In genomic region chr10:46253076-46254006, GRCh38 we compare ENCODE assay signal across 24 cellular contexts. TPM values are rescaled to one million over a fixed set of nuclear protein-coding genes. Genes with fewer than 3 reads are reported as not detected.
DNase-seq lines count a peak whose midpoint lies in the region; ATAC-seq and TF ChIP-seq lines count a peak whose summit lies in the region.
"Had no signal": no experiment of that assay in that cellular context is flagged by ENCODE, and none has a peak within 500 bp of the region (broad histone marks: within the 10 kb centered on the region; RNA-seq: fewer than 3 reads in every experiment).

No MANE protein-coding gene starts in this region.

- H3K18ac ChIP-seq in neuronal stem cell (ENCODE audit: low read length) (peak overlapping the region; percentile 72), H9 (ENCODE audit: insufficient read length, low read depth, low read length) (no peak overlapping the region)

- intact Hi-C loops in stomach (cut with DNase I; ENCODE audit: low total_unique reads) = no loop called here

- H3K4ac ChIP-seq in neuronal stem cell (ENCODE audit: low read length) (peak overlapping the region; percentile 56), H9 (ENCODE audit: low read depth, low read length) (no peak overlapping the region)

- H3K27me3 ChIP-seq in neuronal stem cell (ENCODE audit: control insufficient read depth in 3 of 3, insufficient read depth in 3 of 3, low read depth in 1 of 3, low read length in 3 of 3) = no peaks in the 10 kb centered on the region
- no peaks in the 10 kb centered on the region for H3K27me3 ChIP-seq in stomach
- no peaks in the 10 kb centered on the region for H3K27me3 ChIP-seq in H9 (ENCODE audit: insufficient read depth, low read length)
- H3K27me3 ChIP-seq: BLaER1, SJCRH30 had no signal

- H3T11ph ChIP-seq in H9 (ENCODE audit: low read length) = no peak overlapping the region

- H2BK12ac ChIP-seq in neuronal stem cell (ENCODE audit: low read length) = peak overlapping the region; percentile 46
- no peak overlapping the region for H2BK12ac ChIP-seq in H9 (ENCODE audit: insufficient read length, low read depth, low read length)

- peak overlapping the region; percentile 94 for H2AK5ac ChIP-seq in neuronal stem cell (ENCODE audit: low read depth, low read length)
- no peak overlapping the region for H2AK5ac ChIP-seq in H9 (ENCODE audit: insufficient read length, low read length)

- TF ChIP-seq CTCF in stomach (IDR thresholded peaks at IDR 0.05) (no peak), H9 (conservative IDR thresholded peaks at IDR 0.05) (no peak)

- no peak overlapping the region for H2BK20ac ChIP-seq in H9 (ENCODE audit: low read depth, low read length, poor library complexity, severe bottlenecking)

- H3K9me3 Mint-ChIP-seq in activated naive CD8-positive, alpha-beta T cell treated with anti-CD3 and anti-CD28 coated beads, Interleukin-2, amount 50 U/mL, for 24 hours = no peaks in the 10 kb centered on the region
- H3K9me3 Mint-ChIP-seq in activated naive CD8-positive, alpha-beta T cell treated with anti-CD3 and anti-CD28 coated beads for 36 hours = no peaks in the 10 kb centered on the region
- H3K9me3 Mint-ChIP-seq in H9 = no peaks in the 10 kb centered on the region; a peak in 1 of 5 replicates
- H3K9me3 Mint-ChIP-seq: CD4-positive, CD25-positive, alpha-beta regulatory T cell; IgD-negative memory B cell had no signal

- H3K27ac Mint-ChIP-seq in activated naive CD8-positive, alpha-beta T cell treated with anti-CD3 and anti-CD28 coated beads, Interleukin-2, amount 50 U/mL, for 24 hours = no peak overlapping the region
- H3K27ac Mint-ChIP-seq in activated naive CD8-positive, alpha-beta T cell treated with anti-CD3 and anti-CD28 coated beads for 36 hours = no peak overlapping the region
- no peak overlapping the region for H3K27ac Mint-ChIP-seq in H9
- H3K27ac Mint-ChIP-seq: IgD-negative memory B cell had no signal

- peak; percentile 1 for DNase-seq in activated naive CD8-positive, alpha-beta T cell treated with anti-CD3 and anti-CD28 coated beads, Interleukin-2, amount 50 U/mL, for 24 hours
- no peak for DNase-seq in activated naive CD8-positive, alpha-beta T cell treated with anti-CD3 and anti-CD28 coated beads for 36 hours
- DNase-seq in ecto neural progenitor cell (ENCODE audit: low spot score) (peak; percentile 41), neuronal stem cell (ENCODE audit: low spot score) (no peak), stomach (peak; percentile 41), H9 (no peak)
- DNase-seq: CD4-positive, CD25-positive, alpha-beta regulatory T cell; DMS153; GOT3; HCEC 1CT; MM.1S; NCI-H2029 treated with DMSO at 0.1 percent for 48 hours; NCI-H446 treated with DMSO at 0.1 percent for 48 hours; NCI-H526; NCI-H82; NK-92 treated with Interleukin-12 subunit alpha and Interleukin-12 subunit beta, amount 100 ng/mL, for 24 hours; PC-3; SJCRH30 had no signal

- H2AFZ ChIP-seq in neuronal stem cell (ENCODE audit: low read length) (no peak overlapping the region), H9 (ENCODE audit: low read length) (no peak overlapping the region)

- H3K56ac ChIP-seq in H9 (ENCODE audit: insufficient read length, low read depth, low read length) = no peak overlapping the region

- H3K79me1 ChIP-seq in neuronal stem cell (ENCODE audit: low read depth, low read length) (no peaks in the 10 kb centered on the region), H9 (ENCODE audit: insufficient read depth, low read depth, low read length, poor library complexity, severe bottlenecking) (no peaks in the 10 kb centered on the region)

- H3K4me2 ChIP-seq in neuronal stem cell (ENCODE audit: insufficient read depth, low read length, poor library complexity, severe bottlenecking) (no peak overlapping the region), H9 (ENCODE audit: insufficient read depth, insufficient read length, low read length) (no peak overlapping the region)
- H3K4me2 ChIP-seq: BLaER1, KMS-11 had no signal

- H3K23ac ChIP-seq in neuronal stem cell (ENCODE audit: low read depth, low read length, poor library complexity) (peak overlapping the region; percentile 68), H9 (ENCODE audit: insufficient read length, low read depth, low read length) (no peak overlapping the region)

- H3K4me1 Mint-ChIP-seq in activated naive CD8-positive, alpha-beta T cell treated with anti-CD3 and anti-CD28 coated beads, Interleukin-2, amount 50 U/mL, for 24 hours = peaks cover 10% of the 10 kb centered on the region
- peaks cover 10% of the 10 kb centered on the region for H3K4me1 Mint-ChIP-seq in activated naive CD8-positive, alpha-beta T cell treated with anti-CD3 and anti-CD28 coated beads for 36 hours
- peaks cover 3% of the 10 kb centered on the region in 2 experiments for H3K4me1 Mint-ChIP-seq in H9

- ATAC-seq in activated naive CD8-positive, alpha-beta T cell treated with anti-CD3 and anti-CD28 coated beads, Interleukin-2, amount 50 U/mL, for 24 hours = no peak
- no peak for ATAC-seq in GM21723 (IDR thresholded peaks at IDR 0.05; ENCODE audit: unreplicated experiment)
- ATAC-seq in HG03457 (IDR thresholded peaks at IDR 0.05; ENCODE audit: unreplicated experiment) = no peak
- ATAC-seq: PC-3 had no signal

- H3K23me2 ChIP-seq in H9 (ENCODE audit: insufficient read length, low read depth, low read length, poor library complexity, severe bottlenecking) = no peaks in the 10 kb centered on the region

- H3K27me3 Mint-ChIP-seq in activated naive CD8-positive, alpha-beta T cell treated with anti-CD3 and anti-CD28 coated beads, Interleukin-2, amount 50 U/mL, for 24 hours = no peaks in the 10 kb centered on the region
- no peaks in the 10 kb centered on the region for H3K27me3 Mint-ChIP-seq in activated naive CD8-positive, alpha-beta T cell treated with anti-CD3 and anti-CD28 coated beads for 36 hours
- no peaks in the 10 kb centered on the region; the same call in 1 of the 2 replicates for H3K27me3 Mint-ChIP-seq in H9 (ENCODE audit: low read depth)
- H3K27me3 Mint-ChIP-seq: CD4-positive, CD25-positive, alpha-beta regulatory T cell; IgD-negative memory B cell had no signal

- no peak overlapping the region for H3K4me3 Mint-ChIP-seq in activated naive CD8-positive, alpha-beta T cell treated with anti-CD3 and anti-CD28 coated beads, Interleukin-2, amount 50 U/mL, for 24 hours
- no peak overlapping the region for H3K4me3 Mint-ChIP-seq in activated naive CD8-positive, alpha-beta T cell treated with anti-CD3 and anti-CD28 coated beads for 36 hours
- no peak overlapping the region for H3K4me3 Mint-ChIP-seq in H9
- H3K4me3 Mint-ChIP-seq: CD4-positive, CD25-positive, alpha-beta regulatory T cell; IgD-negative memory B cell had no signal

- H3K79me2 ChIP-seq in H9 (ENCODE audit: insufficient read depth, low read length) = no peaks in the 10 kb centered on the region

- H4K5ac ChIP-seq in H9 (ENCODE audit: insufficient read length, low read depth, low read length) = no peak overlapping the region

- no peak for TF ChIP-seq POLR2A in stomach (IDR thresholded peaks at IDR 0.05)

- H3K4me3 ChIP-seq in neuronal stem cell (ENCODE audit: low read length in 2 of 2) = peak overlapping the region in 1 of 2 donors; percentile 21
- no peak overlapping the region for H3K4me3 ChIP-seq in stomach
- H3K4me3 ChIP-seq: BLaER1, SJCRH30 had no signal

- H2BK120ac ChIP-seq in neuronal stem cell (ENCODE audit: low read depth, low read length) (peak overlapping the region; percentile 36), H9 (ENCODE audit: low read depth, low read length, poor library complexity, severe bottlenecking) (no peak overlapping the region)

- H3K27ac ChIP-seq in neuronal stem cell (replicated peaks; ENCODE audit: low read length) = no peak overlapping the region
- no peak overlapping the region for H3K27ac ChIP-seq in stomach
- H3K27ac ChIP-seq in H9 (ENCODE audit: insufficient read length, low read depth, low read length) = no peak overlapping the region
- H3K27ac ChIP-seq: BLaER1, KMS-11, SJCRH30 had no signal

- no peak for TF ChIP-seq EP300 in stomach (IDR thresholded peaks at IDR 0.05)

- peak overlapping the region; percentile 54 for H2BK15ac ChIP-seq in neuronal stem cell (ENCODE audit: low read length)
- H2BK15ac ChIP-seq in H9 (ENCODE audit: low read depth, low read length) = no peak overlapping the region

- peak overlapping the region; percentile 9 for H3K9ac ChIP-seq in neuronal stem cell (ENCODE audit: low read depth, low read length, poor library complexity)
- H3K9ac ChIP-seq in H9 (ENCODE audit: extremely low read depth, insufficient read length, low read length) = no peak overlapping the region
- H3K9ac ChIP-seq: BLaER1, KMS-11 had no signal

- H3K9me3 ChIP-seq in neuronal stem cell (replicated peaks in 1 of 2; ENCODE audit: control insufficient read depth in 2 of 2, insufficient read depth in 1 of 2, low read depth in 1 of 2, low read length in 2 of 2) (no peaks in the 10 kb centered on the region), stomach (no peaks in the 10 kb centered on the region), H9 (ENCODE audit: control insufficient read depth, low read depth, low read length) (no peaks in the 10 kb centered on the region)
- H3K9me3 ChIP-seq: BLaER1, SJCRH30 had no signal

- H4K8ac ChIP-seq in neuronal stem cell (ENCODE audit: low read depth, low read length) (no peak overlapping the region), H9 (replicated peaks; ENCODE audit: insufficient read length, low read depth, low read length) (no peak overlapping the region)

- H3K36me3 ChIP-seq in neuronal stem cell (replicated peaks in 1 of 2; ENCODE audit: control insufficient read depth in 2 of 2, insufficient read depth in 2 of 2, low read length in 2 of 2) (no peaks in the 10 kb centered on the region), stomach (no peaks in the 10 kb centered on the region)
- H3K36me3 ChIP-seq: SJCRH30 had no signal

- H4K91ac ChIP-seq in neuronal stem cell (ENCODE audit: low read depth, low read length, poor library complexity) (no peak overlapping the region), H9 (ENCODE audit: insufficient read length, low read depth, low read length) (no peak overlapping the region)

- WGBS in neuronal stem cell (ENCODE audit: extremely low coverage in 2 of 2, insufficient read length in 2 of 2, insufficient replicate concordance in 1 of 2), 2 donors = no CpG with 5 or more reads among the region's 19 CpGs
- 77 to 87% (median 83%) methylated on average over 15 to 19 of the region's 19 CpGs for WGBS in stomach, 5 donors
- WGBS in H9 (ENCODE audit: extremely low coverage, insufficient read length, low lambda C conversion rate) = no CpG with 5 or more reads among the region's 19 CpGs

- H3K4me1 ChIP-seq in neuronal stem cell (ENCODE audit: control insufficient read depth in 2 of 2, insufficient read depth in 1 of 2, low read depth in 1 of 2, low read length in 2 of 2) (no peaks in the 10 kb centered on the region), stomach (peaks cover 0 to 10% (median 6%) of the 10 kb centered on the region in 4 donors), H9 (ENCODE audit: insufficient read depth, low read length) (no peaks in the 10 kb centered on the region)
- H3K4me1 ChIP-seq: BLaER1, SJCRH30 had no signal

- H2BK5ac ChIP-seq in neuronal stem cell (ENCODE audit: low read length) = peak overlapping the region; percentile 94
- no peak overlapping the region for H2BK5ac ChIP-seq in H9 (ENCODE audit: insufficient read length, low read length)

- no peaks in the 10 kb centered on the region for H3K36me3 Mint-ChIP-seq in activated naive CD8-positive, alpha-beta T cell treated with anti-CD3 and anti-CD28 coated beads, Interleukin-2, amount 50 U/mL, for 24 hours (ENCODE audit: low read depth)
- H3K36me3 Mint-ChIP-seq in activated naive CD8-positive, alpha-beta T cell treated with anti-CD3 and anti-CD28 coated beads for 36 hours = peaks cover 2% of the 10 kb centered on the region
- no peaks in the 10 kb centered on the region for H3K36me3 Mint-ChIP-seq in H9 (ENCODE audit: insufficient read depth in 1 of 3, low read depth in 3 of 3)

- H3K14ac ChIP-seq in neuronal stem cell (ENCODE audit: low read length) = peak overlapping the region; percentile 60
- no peak overlapping the region for H3K14ac ChIP-seq in H9 (ENCODE audit: insufficient read depth, low read length)

- H4K20me1 ChIP-seq in H9 (ENCODE audit: control insufficient read depth, insufficient read depth, insufficient read length) = no peaks in the 10 kb centered on the region

RNA-seq across cellular contexts. Expression of gene ANTXRL, which starts 33.5 kb away (rescaled TPM):
- total RNA-seq in activated naive CD8-positive, alpha-beta T cell treated with anti-CD3 and anti-CD28 coated beads for 36 hours = not detected
- not detected for polyA plus RNA-seq in neuronal stem cell (2013, experiment 1 of 2)
- not detected for polyA plus RNA-seq in neuronal stem cell (2013, experiment 2 of 2)
- not detected for total RNA-seq in stomach
- polyA plus RNA-seq in stomach = not detected
- total RNA-seq in H9 (2021) = not detected in 2 replicates
- total RNA-seq: CD4-positive, CD25-positive, alpha-beta regulatory T cell; PC-3; SJCRH30 had no signal
- polyA plus RNA-seq: AG04450, IgD-negative memory B cell had no signal

Comparison
In these comparisons a context has a peak if more than half of its experiments do, and no peak if none do; other contexts are left out.
1. DNase-seq: peak in activated naive CD8-positive, alpha-beta T cell treated with anti-CD3 and anti-CD28 coated beads, Interleukin-2, amount 50 U/mL, for 24 hours (single experiment), ecto neural progenitor cell (single experiment) and stomach (single experiment); none in activated naive CD8-positive, alpha-beta T cell treated with anti-CD3 and anti-CD28 coated beads for 36 hours (single experiment), neuronal stem cell (single experiment) and H9 (single experiment).